8 cellular contexts compared by ENCODE assay signal in the genomic region with DNA sequence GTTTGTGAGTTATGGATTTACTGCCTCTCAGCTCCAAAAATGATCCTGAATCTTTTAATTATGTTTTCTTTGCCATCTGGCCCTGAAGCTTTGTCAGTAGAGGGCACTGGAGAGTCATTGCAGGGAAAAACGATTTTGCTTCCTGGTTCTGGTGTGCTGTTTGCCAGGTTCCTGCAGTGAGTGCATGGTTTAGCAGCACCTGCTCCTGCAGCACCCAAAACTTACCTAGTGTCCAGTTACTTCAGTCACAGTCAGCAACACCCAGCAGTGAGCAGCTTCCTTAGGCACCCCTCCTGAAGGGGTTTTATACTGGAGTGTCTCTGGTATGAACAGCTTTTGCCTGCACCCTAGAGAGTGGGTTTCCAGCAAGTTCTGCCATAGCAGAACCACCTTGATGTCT. TPM values are rescaled to one million over a fixed set of nuclear protein-coding genes. Genes with fewer than 3 reads are reported as not detected.
DNase-seq lines count a peak whose midpoint lies in the region; ATAC-seq and TF ChIP-seq lines count a peak whose summit lies in the region.

No MANE protein-coding gene starts in this region.

- no peak for ATAC-seq in GM18907 (IDR thresholded peaks at IDR 0.05; ENCODE audit: unreplicated experiment)

- H3K27ac ChIP-seq in VCaP = peak overlapping the region; percentile 36; the same call in 1 of the 2 replicates
- no peak overlapping the region for H3K27ac ChIP-seq in coronary artery
- no peak overlapping the region for H3K27ac ChIP-seq in tibial artery

- intact Hi-C loops in tibial artery (cut with DNase I; ENCODE audit: low total_unique reads) = loop anchor here (10.0 kb wide), 2 partner anchors 106 to 176 kb away; a partner anchor contains a TSS

- TF ChIP-seq CTCF in AG09309 (IDR thresholded peaks at IDR 0.05; ENCODE audit: control insufficient read depth, insufficient read depth, low read depth, low read length, missing control alignments) = peak; percentile 96
- peak; percentile 79 for TF ChIP-seq CTCF in GM20000 (IDR thresholded peaks at IDR 0.05; ENCODE audit: extremely low read depth, missing control alignments)
- TF ChIP-seq CTCF in VCaP (conservative IDR thresholded peaks at IDR 0.05) = peak; percentile 95
- peak; percentile 62 for TF ChIP-seq CTCF in coronary artery (IDR thresholded peaks at IDR 0.05)
- peak; percentile 50 to 73 for TF ChIP-seq CTCF in tibial artery (IDR thresholded peaks at IDR 0.05)

- H3K9me3 ChIP-seq in tibial artery = no peaks in the 10 kb centered on the region

- no peak for DNase-seq in AG09309 (ENCODE audit: low read depth)
- DNase-seq in GM20000 (ENCODE audit: low spot score) = peak; percentile 75
- DNase-seq in NCI-H2196 treated with DMSO at 0.1 percent for 48 hours (lab: John Stamatoyannopoulos, UW; ENCODE audit: unreplicated experiment) = peak; percentile 71
- DNase-seq in coronary artery (ENCODE audit: low spot score) = no peak
- DNase-seq in lung microvascular endothelial cell (ENCODE audit: low read depth in 2 of 2) = peak; percentile 57 to 72
- peak in 1 of 2 donors; percentile 37 for DNase-seq in tibial artery

- H3K27me3 ChIP-seq in tibial artery = no peaks in the 10 kb centered on the region

- H3K4me3 ChIP-seq in AG09309 (ENCODE audit: control insufficient read depth, low read depth, low read length) = no peak overlapping the region
- H3K4me3 ChIP-seq in coronary artery = no peak overlapping the region
- H3K4me3 ChIP-seq in tibial artery = no peak overlapping the region

- peaks cover 0 to 12% (median 4%) of the 10 kb centered on the region in 4 donors for H3K4me1 ChIP-seq in tibial artery

- no peaks in the 10 kb centered on the region for H3K36me3 ChIP-seq in tibial artery

RNA-seq across cellular contexts. Expression of a gene that starts 6.0 kb away (rescaled TPM):
- total RNA-seq in lung microvascular endothelial cell = 19.4 and 24.2 TPM in 2 replicates

RNA-seq across cellular contexts. Expression of a gene that starts 55.9 kb away (rescaled TPM):
- not detected in 2 replicates for total RNA-seq in lung microvascular endothelial cell

RNA-seq across cellular contexts. Expression of a gene that starts 58.2 kb away (rescaled TPM):
- under 0.01 TPM in 1 of 2 replicates, not detected in the other for total RNA-seq in lung microvascular endothelial cell

Comparison
In these comparisons a context has a peak if more than half of its experiments do, and no peak if none do; other contexts are left out.
1. DNase-seq: peak in GM20000 (single experiment), NCI-H2196 treated with DMSO at 0.1 percent for 48 hours (single experiment) and lung microvascular endothelial cell (2 of 2); none in AG09309 (single experiment) and coronary artery (single experiment).
2. Peak in every context shown above with its lines, with median percentiles within 50 percentile points of each other: CTCF ChIP-seq.